1 cellular context compared by ENCODE assay signal in the genomic region with DNA sequence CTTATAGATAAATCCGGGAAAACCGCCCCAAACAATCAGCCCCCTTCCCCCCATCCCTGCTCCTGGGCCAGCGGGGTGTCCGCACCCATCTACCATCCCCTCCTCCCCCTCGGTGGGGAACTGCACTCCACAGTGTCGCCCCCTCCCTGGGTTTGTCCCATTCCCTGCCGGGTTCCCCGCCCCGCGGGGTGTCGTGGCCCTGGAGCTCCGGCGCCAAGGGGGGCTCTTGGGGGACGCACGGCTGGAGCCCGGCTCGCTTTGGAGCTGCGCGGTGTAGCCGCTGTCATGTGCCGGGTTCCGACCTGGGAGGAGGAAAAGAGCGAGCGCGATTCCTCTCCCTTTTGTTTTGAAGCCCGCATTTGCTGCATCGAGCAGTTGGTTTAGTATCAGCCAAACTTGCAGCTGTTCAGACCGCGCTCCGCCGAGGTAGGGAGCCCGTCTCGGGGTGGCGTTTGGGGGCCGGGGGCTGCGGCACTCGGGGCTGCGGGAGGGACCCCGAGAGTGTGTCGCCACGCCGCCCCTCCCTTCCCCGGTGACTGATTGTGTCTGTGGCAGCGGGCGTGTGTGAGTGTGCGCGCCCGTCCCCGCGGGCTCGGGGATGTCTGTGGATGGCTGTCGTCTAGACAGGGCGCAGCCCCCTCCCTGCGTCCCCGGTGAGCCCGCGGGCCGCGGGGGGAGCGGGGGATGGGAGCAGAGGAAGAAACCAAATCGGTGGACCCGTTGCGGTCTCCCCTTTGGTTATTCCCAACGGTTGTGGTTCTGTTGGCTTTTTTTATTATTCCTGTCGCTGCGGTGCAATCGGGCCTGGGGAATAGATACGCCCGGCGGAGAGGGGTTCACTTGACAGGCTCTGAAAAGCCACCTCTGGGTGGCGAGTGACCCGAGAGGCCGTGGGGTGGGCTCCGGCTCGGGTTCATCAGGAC.
TF ChIP-seq lines count a peak whose summit lies in the region.

No MANE protein-coding gene starts in this region.

TF ChIP-seq in HEK293, 187 proteins besides CTCF, POLR2A, EP300 and RAD21 (continued from another document and continues in another):
- peak; percentile 31; the same call in 1 of the 2 replicates for TF ChIP-seq ZBTB6 (tag by site-specific recombination; IDR thresholded peaks at IDR 0.05)
- TF ChIP-seq, protein P1, sequence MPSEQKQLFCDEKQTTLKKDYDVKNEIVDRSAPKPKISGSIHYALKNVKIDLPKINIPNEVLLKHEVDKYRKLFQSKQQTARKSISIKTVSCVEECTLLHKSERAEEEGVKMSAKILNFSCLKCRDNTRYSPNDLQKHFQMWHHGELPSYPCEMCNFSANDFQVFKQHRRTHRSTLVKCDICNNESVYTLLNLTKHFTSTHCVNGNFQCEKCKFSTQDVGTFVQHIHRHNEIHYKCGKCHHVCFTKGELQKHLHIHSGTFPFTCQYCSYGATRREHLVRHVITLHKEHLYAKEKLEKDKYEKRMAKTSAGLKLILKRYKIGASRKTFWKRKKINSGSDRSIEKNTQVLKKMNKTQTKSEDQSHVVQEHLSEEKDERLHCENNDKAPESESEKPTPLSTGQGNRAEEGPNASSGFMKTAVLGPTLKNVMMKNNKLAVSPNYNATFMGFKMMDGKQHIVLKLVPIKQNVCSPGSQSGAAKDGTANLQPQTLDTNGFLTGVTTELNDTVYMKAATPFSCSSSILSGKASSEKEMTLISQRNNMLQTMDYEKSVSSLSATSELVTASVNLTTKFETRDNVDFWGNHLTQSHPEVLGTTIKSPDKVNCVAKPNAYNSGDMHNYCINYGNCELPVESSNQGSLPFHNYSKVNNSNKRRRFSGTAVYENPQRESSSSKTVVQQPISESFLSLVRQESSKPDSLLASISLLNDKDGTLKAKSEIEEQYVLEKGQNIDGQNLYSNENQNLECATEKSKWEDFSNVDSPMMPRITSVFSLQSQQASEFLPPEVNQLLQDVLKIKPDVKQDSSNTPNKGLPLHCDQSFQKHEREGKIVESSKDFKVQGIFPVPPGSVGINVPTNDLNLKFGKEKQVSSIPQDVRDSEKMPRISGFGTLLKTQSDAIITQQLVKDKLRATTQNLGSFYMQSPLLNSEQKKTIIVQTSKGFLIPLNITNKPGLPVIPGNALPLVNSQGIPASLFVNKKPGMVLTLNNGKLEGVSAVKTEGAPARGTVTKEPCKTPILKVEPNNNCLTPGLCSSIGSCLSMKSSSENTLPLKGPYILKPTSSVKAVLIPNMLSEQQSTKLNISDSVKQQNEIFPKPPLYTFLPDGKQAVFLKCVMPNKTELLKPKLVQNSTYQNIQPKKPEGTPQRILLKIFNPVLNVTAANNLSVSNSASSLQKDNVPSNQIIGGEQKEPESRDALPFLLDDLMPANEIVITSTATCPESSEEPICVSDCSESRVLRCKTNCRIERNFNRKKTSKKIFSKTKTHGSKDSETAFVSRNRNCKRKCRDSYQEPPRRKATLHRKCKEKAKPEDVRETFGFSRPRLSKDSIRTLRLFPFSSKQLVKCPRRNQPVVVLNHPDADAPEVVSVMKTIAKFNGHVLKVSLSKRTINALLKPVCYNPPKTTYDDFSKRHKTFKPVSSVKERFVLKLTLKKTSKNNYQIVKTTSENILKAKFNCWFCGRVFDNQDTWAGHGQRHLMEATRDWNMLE (tag by site-specific recombination; conservative IDR thresholded peaks at IDR 0.05; ENCODE audit: low read depth) = no peak
- no peak for TF ChIP-seq ZNF670 (tag by site-specific recombination; IDR thresholded peaks at IDR 0.05; ENCODE audit: low read depth)
- 0 out of 2 replicates have a peak, but pooled peaks have one; percentile 55 for TF ChIP-seq ZBTB7A (tag by site-specific recombination; IDR thresholded peaks at IDR 0.05; ENCODE audit: low read depth)
- 0 out of 2 replicates have a peak, but pooled peaks have one; percentile 62 for TF ChIP-seq ZFP37 (tag by site-specific recombination; IDR thresholded peaks at IDR 0.05)
- no peak for TF ChIP-seq ZFP69B (tag by site-specific recombination; IDR thresholded peaks at IDR 0.05)
- TF ChIP-seq ZNF501 (tag by site-specific recombination; IDR thresholded peaks at IDR 0.05) = peak; percentile 75
- no peak for TF ChIP-seq ZNF202 (tag by site-specific recombination; IDR thresholded peaks at IDR 0.05; ENCODE audit: borderline replicate concordance)
- no peak for TF ChIP-seq ZNF629 (tag by site-specific recombination; IDR thresholded peaks at IDR 0.05)
- TF ChIP-seq ZNF548 (tag by site-specific recombination; IDR thresholded peaks at IDR 0.05) = no peak
- TF ChIP-seq ZNF112 (tag by site-specific recombination; IDR thresholded peaks at IDR 0.05) = no peak
- TF ChIP-seq REPIN1 (tag by site-specific recombination; IDR thresholded peaks at IDR 0.05; ENCODE audit: low read depth) = no peak
- no peak for TF ChIP-seq ZNF138 (tag by site-specific recombination; IDR thresholded peaks at IDR 0.05; ENCODE audit: borderline replicate concordance)
- no peak for TF ChIP-seq ZNF174 (tag by site-specific recombination; IDR thresholded peaks at IDR 0.05)
- TF ChIP-seq ZNF398 (tag by site-specific recombination; IDR thresholded peaks at IDR 0.05) = peak; percentile 83
- TF ChIP-seq ZNF404 (tag by site-specific recombination; IDR thresholded peaks at IDR 0.05) = no peak
- no peak for TF ChIP-seq ZNF530 (tag by site-specific recombination; IDR thresholded peaks at IDR 0.05; ENCODE audit: low read depth)
- no peak for TF ChIP-seq ZNF223 (tag by site-specific recombination; IDR thresholded peaks at IDR 0.05)
- TF ChIP-seq ZNF2 (tag by site-specific recombination; IDR thresholded peaks at IDR 0.05) = 0 out of 2 replicates have a peak, but pooled peaks have one; percentile 29
- no peak for TF ChIP-seq ZNF521 (tag by site-specific recombination; IDR thresholded peaks at IDR 0.05)
- no peak for TF ChIP-seq HOXA7 (CRISPR knock-in tag; IDR thresholded peaks at IDR 0.05; ENCODE audit: borderline replicate concordance)
- TF ChIP-seq ZNF324 (tag by site-specific recombination; IDR thresholded peaks at IDR 0.05) = no peak
- TF ChIP-seq ZNF24 (tag by site-specific recombination; IDR thresholded peaks at IDR 0.05) = no peak
- no peak for TF ChIP-seq ZNF707 (tag by site-specific recombination; IDR thresholded peaks at IDR 0.05)
- TF ChIP-seq KLF10 (tag by site-specific recombination; IDR thresholded peaks at IDR 0.05) = no peak
- TF ChIP-seq ZNF19 (tag by site-specific recombination; IDR thresholded peaks at IDR 0.05; ENCODE audit: low read depth) = no peak
- no peak for TF ChIP-seq FEZF1 (tag by site-specific recombination; IDR thresholded peaks at IDR 0.05)
- no peak for TF ChIP-seq ZNF302 (tag by site-specific recombination; IDR thresholded peaks at IDR 0.05; ENCODE audit: low read depth)
- TF ChIP-seq ZNF133 (tag by site-specific recombination; IDR thresholded peaks at IDR 0.05) = no peak
- no peak; the same call in 1 of the 2 replicates for TF ChIP-seq ZNF391 (tag by site-specific recombination; IDR thresholded peaks at IDR 0.05; ENCODE audit: borderline replicate concordance, low read depth)
- no peak for TF ChIP-seq RBAK (tag by site-specific recombination; IDR thresholded peaks at IDR 0.05)
- TF ChIP-seq, protein P2, sequence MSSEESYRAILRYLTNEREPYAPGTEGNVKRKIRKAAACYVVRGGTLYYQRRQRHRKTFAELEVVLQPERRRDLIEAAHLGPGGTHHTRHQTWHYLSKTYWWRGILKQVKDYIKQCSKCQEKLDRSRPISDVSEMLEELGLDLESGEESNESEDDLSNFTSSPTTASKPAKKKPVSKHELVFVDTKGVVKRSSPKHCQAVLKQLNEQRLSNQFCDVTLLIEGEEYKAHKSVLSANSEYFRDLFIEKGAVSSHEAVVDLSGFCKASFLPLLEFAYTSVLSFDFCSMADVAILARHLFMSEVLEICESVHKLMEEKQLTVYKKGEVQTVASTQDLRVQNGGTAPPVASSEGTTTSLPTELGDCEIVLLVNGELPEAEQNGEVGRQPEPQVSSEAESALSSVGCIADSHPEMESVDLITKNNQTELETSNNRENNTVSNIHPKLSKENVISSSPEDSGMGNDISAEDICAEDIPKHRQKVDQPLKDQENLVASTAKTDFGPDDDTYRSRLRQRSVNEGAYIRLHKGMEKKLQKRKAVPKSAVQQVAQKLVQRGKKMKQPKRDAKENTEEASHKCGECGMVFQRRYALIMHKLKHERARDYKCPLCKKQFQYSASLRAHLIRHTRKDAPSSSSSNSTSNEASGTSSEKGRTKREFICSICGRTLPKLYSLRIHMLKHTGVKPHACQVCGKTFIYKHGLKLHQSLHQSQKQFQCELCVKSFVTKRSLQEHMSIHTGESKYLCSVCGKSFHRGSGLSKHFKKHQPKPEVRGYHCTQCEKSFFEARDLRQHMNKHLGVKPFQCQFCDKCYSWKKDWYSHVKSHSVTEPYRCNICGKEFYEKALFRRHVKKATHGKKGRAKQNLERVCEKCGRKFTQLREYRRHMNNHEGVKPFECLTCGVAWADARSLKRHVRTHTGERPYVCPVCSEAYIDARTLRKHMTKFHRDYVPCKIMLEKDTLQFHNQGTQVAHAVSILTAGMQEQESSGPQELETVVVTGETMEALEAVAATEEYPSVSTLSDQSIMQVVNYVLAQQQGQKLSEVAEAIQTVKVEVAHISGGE (tag by site-specific recombination; conservative IDR thresholded peaks at IDR 0.05; ENCODE audit: low read depth) = peak; percentile 89
- TF ChIP-seq, protein P3, sequence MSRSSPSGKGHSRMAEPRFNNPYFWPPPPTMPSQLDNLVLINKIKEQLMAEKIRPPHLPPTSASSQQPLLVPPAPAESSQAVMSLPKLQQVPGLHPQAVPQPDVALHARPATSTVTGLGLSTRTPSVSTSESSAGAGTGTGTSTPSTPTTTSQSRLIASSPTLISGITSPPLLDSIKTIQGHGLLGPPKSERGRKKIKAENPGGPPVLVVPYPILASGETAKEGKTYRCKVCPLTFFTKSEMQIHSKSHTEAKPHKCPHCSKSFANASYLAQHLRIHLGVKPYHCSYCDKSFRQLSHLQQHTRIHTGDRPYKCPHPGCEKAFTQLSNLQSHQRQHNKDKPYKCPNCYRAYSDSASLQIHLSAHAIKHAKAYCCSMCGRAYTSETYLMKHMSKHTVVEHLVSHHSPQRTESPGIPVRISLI (tag by site-specific recombination; IDR thresholded peaks at IDR 0.05) = no peak
- TF ChIP-seq ZNF292 (tag by site-specific recombination; IDR thresholded peaks at IDR 0.05; ENCODE audit: borderline replicate concordance, low read depth) = no peak
- TF ChIP-seq, protein P4, sequence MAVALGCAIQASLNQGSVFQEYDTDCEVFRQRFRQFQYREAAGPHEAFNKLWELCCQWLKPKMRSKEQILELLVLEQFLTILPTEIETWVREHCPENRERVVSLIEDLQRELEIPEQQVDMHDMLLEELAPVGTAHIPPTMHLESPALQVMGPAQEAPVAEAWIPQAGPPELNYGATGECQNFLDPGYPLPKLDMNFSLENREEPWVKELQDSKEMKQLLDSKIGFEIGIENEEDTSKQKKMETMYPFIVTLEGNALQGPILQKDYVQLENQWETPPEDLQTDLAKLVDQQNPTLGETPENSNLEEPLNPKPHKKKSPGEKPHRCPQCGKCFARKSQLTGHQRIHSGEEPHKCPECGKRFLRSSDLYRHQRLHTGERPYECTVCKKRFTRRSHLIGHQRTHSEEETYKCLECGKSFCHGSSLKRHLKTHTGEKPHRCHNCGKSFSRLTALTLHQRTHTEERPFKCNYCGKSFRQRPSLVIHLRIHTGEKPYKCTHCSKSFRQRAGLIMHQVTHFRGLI (tag by site-specific recombination; IDR thresholded peaks at IDR 0.05) = no peak
- TF ChIP-seq ZBTB20 (tag by site-specific recombination; IDR thresholded peaks at IDR 0.05) = peak; percentile 93
- TF ChIP-seq ZNF155 (tag by site-specific recombination; IDR thresholded peaks at IDR 0.05) = no peak
- TF ChIP-seq ZIC2 (tag by site-specific recombination; IDR thresholded peaks at IDR 0.05) = peak; percentile 99
- TF ChIP-seq REST (tag by site-specific recombination; IDR thresholded peaks at IDR 0.05) = no peak
